In the genomic region with DNA sequence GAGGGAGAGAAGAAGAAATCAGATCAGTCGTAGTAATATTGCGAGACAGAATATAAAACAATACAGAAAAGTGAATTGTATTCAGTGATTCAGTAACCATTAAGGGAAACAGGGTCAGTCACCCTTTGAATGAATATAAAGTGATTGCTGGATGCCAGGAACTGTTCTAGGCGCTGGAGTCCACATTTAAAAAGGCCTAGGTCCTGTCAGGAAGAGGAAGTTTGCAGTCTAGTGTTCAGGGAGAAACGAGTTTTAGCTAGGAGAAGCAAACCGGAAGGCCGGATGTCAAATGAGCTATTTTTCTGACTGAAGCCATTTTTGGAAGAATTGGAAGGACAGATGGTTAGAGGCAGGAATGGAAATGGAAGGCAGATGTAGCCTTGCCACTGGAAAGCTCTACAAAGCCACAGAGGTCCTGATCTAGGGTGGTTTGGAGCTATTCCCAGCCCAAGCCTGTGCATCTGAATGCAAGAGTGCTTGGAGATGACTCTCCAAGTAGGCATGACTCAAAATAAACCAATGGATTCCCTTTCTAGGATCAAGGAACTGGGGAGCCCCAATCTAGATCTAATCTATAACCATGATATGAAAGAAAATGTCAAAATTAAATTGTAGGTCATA, we compare ENCODE assay signal across 1 cellular context.
TF ChIP-seq lines count a peak whose summit lies in the region.

No MANE protein-coding gene starts in this region.

TF ChIP-seq in GM23338, 12 proteins besides CTCF, POLR2A, EP300 and RAD21 (continued from another document):
- TF ChIP-seq, protein P1, sequence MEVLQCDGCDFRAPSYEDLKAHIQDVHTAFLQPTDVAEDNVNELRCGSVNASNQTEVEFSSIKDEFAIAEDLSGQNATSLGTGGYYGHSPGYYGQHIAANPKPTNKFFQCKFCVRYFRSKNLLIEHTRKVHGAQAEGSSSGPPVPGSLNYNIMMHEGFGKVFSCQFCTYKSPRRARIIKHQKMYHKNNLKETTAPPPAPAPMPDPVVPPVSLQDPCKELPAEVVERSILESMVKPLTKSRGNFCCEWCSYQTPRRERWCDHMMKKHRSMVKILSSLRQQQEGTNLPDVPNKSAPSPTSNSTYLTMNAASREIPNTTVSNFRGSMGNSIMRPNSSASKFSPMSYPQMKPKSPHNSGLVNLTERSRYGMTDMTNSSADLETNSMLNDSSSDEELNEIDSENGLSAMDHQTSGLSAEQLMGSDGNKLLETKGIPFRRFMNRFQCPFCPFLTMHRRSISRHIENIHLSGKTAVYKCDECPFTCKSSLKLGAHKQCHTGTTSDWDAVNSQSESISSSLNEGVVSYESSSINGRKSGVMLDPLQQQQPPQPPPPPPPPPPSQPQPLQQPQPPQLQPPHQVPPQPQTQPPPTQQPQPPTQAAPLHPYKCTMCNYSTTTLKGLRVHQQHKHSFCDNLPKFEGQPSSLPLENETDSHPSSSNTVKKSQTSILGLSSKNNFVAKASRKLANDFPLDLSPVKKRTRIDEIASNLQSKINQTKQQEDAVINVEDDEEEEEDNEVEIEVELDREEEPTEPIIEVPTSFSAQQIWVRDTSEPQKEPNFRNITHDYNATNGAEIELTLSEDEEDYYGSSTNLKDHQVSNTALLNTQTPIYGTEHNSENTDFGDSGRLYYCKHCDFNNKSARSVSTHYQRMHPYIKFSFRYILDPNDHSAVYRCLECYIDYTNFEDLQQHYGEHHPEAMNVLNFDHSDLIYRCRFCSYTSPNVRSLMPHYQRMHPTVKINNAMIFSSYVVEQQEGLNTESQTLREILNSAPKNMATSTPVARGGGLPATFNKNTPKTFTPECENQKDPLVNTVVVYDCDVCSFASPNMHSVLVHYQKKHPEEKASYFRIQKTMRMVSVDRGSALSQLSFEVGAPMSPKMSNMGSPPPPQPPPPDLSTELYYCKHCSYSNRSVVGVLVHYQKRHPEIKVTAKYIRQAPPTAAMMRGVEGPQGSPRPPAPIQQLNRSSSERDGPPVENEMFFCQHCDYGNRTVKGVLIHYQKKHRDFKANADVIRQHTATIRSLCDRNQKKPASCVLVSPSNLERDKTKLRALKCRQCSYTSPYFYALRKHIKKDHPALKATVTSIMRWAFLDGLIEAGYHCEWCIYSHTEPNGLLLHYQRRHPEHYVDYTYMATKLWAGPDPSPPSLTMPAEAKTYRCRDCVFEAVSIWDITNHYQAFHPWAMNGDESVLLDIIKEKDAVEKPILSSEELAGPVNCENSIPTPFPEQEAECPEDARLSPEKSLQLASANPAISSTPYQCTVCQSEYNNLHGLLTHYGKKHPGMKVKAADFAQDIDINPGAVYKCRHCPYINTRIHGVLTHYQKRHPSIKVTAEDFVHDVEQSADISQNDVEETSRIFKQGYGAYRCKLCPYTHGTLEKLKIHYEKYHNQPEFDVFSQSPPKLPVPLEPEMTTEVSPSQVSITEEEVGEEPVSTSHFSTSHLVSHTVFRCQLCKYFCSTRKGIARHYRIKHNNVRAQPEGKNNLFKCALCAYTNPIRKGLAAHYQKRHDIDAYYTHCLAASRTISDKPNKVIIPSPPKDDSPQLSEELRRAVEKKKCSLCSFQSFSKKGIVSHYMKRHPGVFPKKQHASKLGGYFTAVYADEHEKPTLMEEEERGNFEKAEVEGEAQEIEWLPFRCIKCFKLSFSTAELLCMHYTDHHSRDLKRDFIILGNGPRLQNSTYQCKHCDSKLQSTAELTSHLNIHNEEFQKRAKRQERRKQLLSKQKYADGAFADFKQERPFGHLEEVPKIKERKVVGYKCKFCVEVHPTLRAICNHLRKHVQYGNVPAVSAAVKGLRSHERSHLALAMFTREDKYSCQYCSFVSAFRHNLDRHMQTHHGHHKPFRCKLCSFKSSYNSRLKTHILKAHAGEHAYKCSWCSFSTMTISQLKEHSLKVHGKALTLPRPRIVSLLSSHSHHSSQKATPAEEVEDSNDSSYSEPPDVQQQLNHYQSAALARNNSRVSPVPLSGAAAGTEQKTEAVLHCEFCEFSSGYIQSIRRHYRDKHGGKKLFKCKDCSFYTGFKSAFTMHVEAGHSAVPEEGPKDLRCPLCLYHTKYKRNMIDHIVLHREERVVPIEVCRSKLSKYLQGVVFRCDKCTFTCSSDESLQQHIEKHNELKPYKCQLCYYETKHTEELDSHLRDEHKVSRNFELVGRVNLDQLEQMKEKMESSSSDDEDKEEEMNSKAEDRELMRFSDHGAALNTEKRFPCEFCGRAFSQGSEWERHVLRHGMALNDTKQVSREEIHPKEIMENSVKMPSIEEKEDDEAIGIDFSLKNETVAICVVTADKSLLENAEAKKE (CRISPR knock-in tag; IDR thresholded peaks at IDR 0.05): no peak
- TF ChIP-seq, protein P2, sequence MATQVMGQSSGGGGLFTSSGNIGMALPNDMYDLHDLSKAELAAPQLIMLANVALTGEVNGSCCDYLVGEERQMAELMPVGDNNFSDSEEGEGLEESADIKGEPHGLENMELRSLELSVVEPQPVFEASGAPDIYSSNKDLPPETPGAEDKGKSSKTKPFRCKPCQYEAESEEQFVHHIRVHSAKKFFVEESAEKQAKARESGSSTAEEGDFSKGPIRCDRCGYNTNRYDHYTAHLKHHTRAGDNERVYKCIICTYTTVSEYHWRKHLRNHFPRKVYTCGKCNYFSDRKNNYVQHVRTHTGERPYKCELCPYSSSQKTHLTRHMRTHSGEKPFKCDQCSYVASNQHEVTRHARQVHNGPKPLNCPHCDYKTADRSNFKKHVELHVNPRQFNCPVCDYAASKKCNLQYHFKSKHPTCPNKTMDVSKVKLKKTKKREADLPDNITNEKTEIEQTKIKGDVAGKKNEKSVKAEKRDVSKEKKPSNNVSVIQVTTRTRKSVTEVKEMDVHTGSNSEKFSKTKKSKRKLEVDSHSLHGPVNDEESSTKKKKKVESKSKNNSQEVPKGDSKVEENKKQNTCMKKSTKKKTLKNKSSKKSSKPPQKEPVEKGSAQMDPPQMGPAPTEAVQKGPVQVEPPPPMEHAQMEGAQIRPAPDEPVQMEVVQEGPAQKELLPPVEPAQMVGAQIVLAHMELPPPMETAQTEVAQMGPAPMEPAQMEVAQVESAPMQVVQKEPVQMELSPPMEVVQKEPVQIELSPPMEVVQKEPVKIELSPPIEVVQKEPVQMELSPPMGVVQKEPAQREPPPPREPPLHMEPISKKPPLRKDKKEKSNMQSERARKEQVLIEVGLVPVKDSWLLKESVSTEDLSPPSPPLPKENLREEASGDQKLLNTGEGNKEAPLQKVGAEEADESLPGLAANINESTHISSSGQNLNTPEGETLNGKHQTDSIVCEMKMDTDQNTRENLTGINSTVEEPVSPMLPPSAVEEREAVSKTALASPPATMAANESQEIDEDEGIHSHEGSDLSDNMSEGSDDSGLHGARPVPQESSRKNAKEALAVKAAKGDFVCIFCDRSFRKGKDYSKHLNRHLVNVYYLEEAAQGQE (IDR thresholded peaks at IDR 0.05; ENCODE audit: unreplicated experiment): no peak
- TF ChIP-seq EZH2phosphoT487 (IDR thresholded peaks at IDR 0.05; ENCODE audit: unreplicated experiment) (no peak), JUNB (IDR thresholded peaks at IDR 0.05; ENCODE audit: unreplicated experiment) (no peak), CREB1 (CRISPR knock-in tag; IDR thresholded peaks at IDR 0.05; ENCODE audit: low read depth) (no peak), POLR2AphosphoS5 (IDR thresholded peaks at IDR 0.05; ENCODE audit: low read depth) (no peak), STAT1 (IDR thresholded peaks at IDR 0.05; ENCODE audit: unreplicated experiment) (no peak)
- TF ChIP-seq, protein P3, sequence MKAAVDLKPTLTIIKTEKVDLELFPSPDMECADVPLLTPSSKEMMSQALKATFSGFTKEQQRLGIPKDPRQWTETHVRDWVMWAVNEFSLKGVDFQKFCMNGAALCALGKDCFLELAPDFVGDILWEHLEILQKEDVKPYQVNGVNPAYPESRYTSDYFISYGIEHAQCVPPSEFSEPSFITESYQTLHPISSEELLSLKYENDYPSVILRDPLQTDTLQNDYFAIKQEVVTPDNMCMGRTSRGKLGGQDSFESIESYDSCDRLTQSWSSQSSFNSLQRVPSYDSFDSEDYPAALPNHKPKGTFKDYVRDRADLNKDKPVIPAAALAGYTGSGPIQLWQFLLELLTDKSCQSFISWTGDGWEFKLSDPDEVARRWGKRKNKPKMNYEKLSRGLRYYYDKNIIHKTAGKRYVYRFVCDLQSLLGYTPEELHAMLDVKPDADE (IDR thresholded peaks at IDR 0.05): no peak
TF ChIP-seq in GM23338: peak in this region for 0.
